In genomic region chr1:246647513-246647912, GRCh38 we compare ENCODE assay signal across 15 cellular contexts.
DNase-seq lines count a peak whose midpoint lies in the region; ATAC-seq, FAIRE-seq and TF ChIP-seq lines count a peak whose summit lies in the region.
"Had no signal": no experiment of that assay in that cellular context is flagged by ENCODE, and none has a peak within 500 bp of the region (broad histone marks: within the 10 kb centered on the region; RNA-seq: fewer than 3 reads in every experiment).

No MANE protein-coding gene starts in this region.

- intact Hi-C loops in psoas muscle (cut with DNase I): loop anchor here (1.0 to 5.0 kb wide), 3 partner anchors 45 to 105 kb away; no protein-coding TSS in a partner anchor

- DNase-seq in D721Med (ENCODE audit: insufficient read length, low spot score) (no peak), amniotic epithelial cell (ENCODE audit: low read depth) (peak; percentile 70), psoas muscle (no peak), mucosa of gallbladder (ENCODE audit: low spot score) (no peak)
- DNase-seq in stimulated activated CD4-positive, alpha-beta T cell treated with anti-CD3 and anti-CD28 coated beads, Interleukin-1b, Interleukin-23, amount 100 ng/mL, for 48 hours: no peak
- DNase-seq: activated CD4-positive, alpha-beta T cell treated with anti-CD3 and anti-CD28 coated beads for 4 hours; foreskin keratinocyte; GDM1; stimulated activated CD4-positive, alpha-beta T cell treated with anti-CD3 and anti-CD28 coated beads, Interleukin-2, amount 100 ng/mL, for 24 hours had no signal

- TF ChIP-seq CTCF in D721Med (IDR thresholded peaks at IDR 0.05; ENCODE audit: insufficient read depth, missing control alignments) (no peak), gastroesophageal sphincter (IDR thresholded peaks at IDR 0.05) (no peak), psoas muscle (IDR thresholded peaks at IDR 0.05) (no peak)

- H3K4me3 ChIP-seq in gastroesophageal sphincter (peak overlapping the region in 1 of 2 donors; percentile 31), psoas muscle (peak overlapping the region; percentile 16)

- H3K9me3 ChIP-seq in gastroesophageal sphincter (no peaks in the 10 kb centered on the region), psoas muscle (no peaks in the 10 kb centered on the region)
- H3K9me3 ChIP-seq: neutrophil had no signal

- H3K27ac ChIP-seq in gastroesophageal sphincter: peak overlapping the region; percentile 58 to 76 (median 72)
- peak overlapping the region; percentile 56 for H3K27ac ChIP-seq in psoas muscle
- H3K27ac ChIP-seq: foreskin keratinocyte, neutrophil had no signal

- H3K27me3 ChIP-seq in gastroesophageal sphincter: no peaks in the 10 kb centered on the region
- H3K27me3 ChIP-seq in psoas muscle (ENCODE audit: insufficient read depth in 3 of 3, low read length in 2 of 3): no peaks in the 10 kb centered on the region
- H3K27me3 ChIP-seq: foreskin keratinocyte, neutrophil had no signal

- TF ChIP-seq POLR2A in gastroesophageal sphincter (IDR thresholded peaks at IDR 0.05): no peak

- ATAC-seq in gastroesophageal sphincter (peak; percentile 60), psoas muscle (peak; percentile 42 to 76 (median 64)), HG03045 (IDR thresholded peaks at IDR 0.05; ENCODE audit: unreplicated experiment) (no peak), HG02610 (IDR thresholded peaks at IDR 0.05; ENCODE audit: unreplicated experiment) (no peak)
- ATAC-seq: stimulated activated effector memory CD8-positive, alpha-beta T cell treated with anti-CD3 and anti-CD28 coated beads, Interleukin-12 subunit alpha, Interleukin-12 subunit beta, amount 100 ng/mL, for 72 hours had no signal

- peaks cover 0 to 58% (median 6%) of the 10 kb centered on the region in 3 donors for H3K4me1 ChIP-seq in gastroesophageal sphincter
- H3K4me1 ChIP-seq in psoas muscle: peaks cover 29% of the 10 kb centered on the region
- H3K4me1 ChIP-seq: foreskin keratinocyte had no signal

- 48 to 58% methylated on average over 5 to 7 of the region's 8 CpGs for WGBS in gastroesophageal sphincter (ENCODE audit: low coverage in 1 of 2), 2 donors
- 62 to 72% (median 69%) methylated on average over 8 of the region's 8 CpGs for WGBS in psoas muscle, 3 donors

- TF ChIP-seq EP300 in gastroesophageal sphincter (IDR thresholded peaks at IDR 0.05): no peak

- FAIRE-seq in D721Med (lab: Jason Lieb, UNC): peak; percentile 81
- FAIRE-seq: colon had no signal

- H3K36me3 ChIP-seq in gastroesophageal sphincter (peaks cover 0 to 40% of the 10 kb centered on the region in 2 donors), psoas muscle (ENCODE audit: insufficient read depth in 1 of 2, low read depth in 1 of 2) (peaks cover 7 to 40% of the 10 kb centered on the region in 2 donors)

Comparison
In these comparisons a context has a peak if more than half of its experiments do, and no peak if none do; other contexts are left out.
1. ATAC-seq: peak in gastroesophageal sphincter (single experiment) and psoas muscle (4 of 4); none in HG03045 (single experiment) and HG02610 (single experiment).